8 cellular contexts compared by ENCODE assay signal in genomic region chr1:167715653-167716302, GRCh38. TPM values are rescaled to one million over a fixed set of nuclear protein-coding genes. Genes with fewer than 3 reads are reported as not detected.
A peak's percentile ranks its signal among the peaks of the same experiment; 100 is the strongest.
DNase-seq lines count a peak whose midpoint lies in the region; ATAC-seq, FAIRE-seq and TF ChIP-seq lines count a peak whose summit lies in the region.

No MANE protein-coding gene starts in this region.

- H3K36me3 Mint-ChIP-seq in HFFc6 (ENCODE audit: low read depth) = no peaks in the 10 kb centered on the region
- H3K36me3 Mint-ChIP-seq in activated naive CD4-positive, alpha-beta T cell treated with anti-CD3 and anti-CD28 coated beads, Interleukin-2, amount 50 U/mL, for 72 hours = peaks cover 5 to 17% of the 10 kb centered on the region in 2 donors

- H3K4me3 ChIP-seq in DND-41 (ENCODE audit: low read depth in 1 of 2, low read length in 2 of 2) = peak overlapping the region; percentile 81 to 93
- H3K4me3 ChIP-seq in keratinocyte (ENCODE audit: control insufficient read depth in 2 of 3, extremely low read depth in 1 of 3, insufficient read depth in 2 of 3, low read depth in 1 of 3, low read length in 3 of 3) = peak overlapping the region; percentile 29 to 91 (median 86)
- peak overlapping the region; percentile 73 to 77 for H3K4me3 ChIP-seq in testis

- H3K27ac ChIP-seq in DND-41 (ENCODE audit: low read length) = peak overlapping the region; percentile 77
- H3K27ac ChIP-seq in keratinocyte (ENCODE audit: control insufficient read depth, insufficient read depth, low read length) = peak overlapping the region; percentile 85
- H3K27ac ChIP-seq in testis = peak overlapping the region; percentile 49 to 54

- H4K20me1 ChIP-seq in DND-41 (ENCODE audit: insufficient read depth, low read length) (no peaks in the 10 kb centered on the region), keratinocyte (ENCODE audit: control insufficient read depth, extremely low read depth, insufficient read depth, low read length) (no peaks in the 10 kb centered on the region)

- H3K4me2 ChIP-seq in DND-41 (ENCODE audit: insufficient read depth, low read length) = peak overlapping the region; percentile 97
- peak overlapping the region; percentile 94 for H3K4me2 ChIP-seq in keratinocyte (ENCODE audit: control insufficient read depth, extremely low read depth, insufficient read depth, low read depth, low read length)

- no peaks in the 10 kb centered on the region for H3K27me3 ChIP-seq in DND-41 (ENCODE audit: insufficient read depth, low read length, poor library complexity)
- H3K27me3 ChIP-seq in keratinocyte (ENCODE audit: control insufficient read depth, extremely low read depth, insufficient read depth, low read length) = no peaks in the 10 kb centered on the region
- no peaks in the 10 kb centered on the region for H3K27me3 ChIP-seq in testis

- H3K79me2 ChIP-seq in DND-41 (ENCODE audit: insufficient read depth, low read length) (no peaks in the 10 kb centered on the region), keratinocyte (ENCODE audit: control insufficient read depth, insufficient read depth, low read length) (no peaks in the 10 kb centered on the region)

- H2AFZ ChIP-seq in DND-41 (ENCODE audit: low read depth, low read length) (peak overlapping the region; percentile 75), keratinocyte (ENCODE audit: control insufficient read depth, low read length) (peak overlapping the region; percentile 95)

- peaks cover 48% of the 10 kb centered on the region for H3K4me1 Mint-ChIP-seq in HFFc6 (ENCODE audit: low read depth)

- dilution Hi-C loops in keratinocyte (cut with MboI; ENCODE audit: extremely low pct_ligation_motif_present, low sequenced_read_pairs) = no loop called here

- TF ChIP-seq CTCF in DND-41 (IDR thresholded peaks at IDR 0.05; ENCODE audit: borderline replicate concordance, extremely low read depth, low read length, poor library complexity, severe bottlenecking) = no peak
- TF ChIP-seq CTCF in HFFc6 (IDR thresholded peaks at IDR 0.05) = no peak
- no peak for TF ChIP-seq CTCF in keratinocyte (optimal IDR thresholded peaks at IDR 0.05 in 1 of 3, IDR thresholded peaks at IDR 0.05 in 1 of 3, conservative IDR thresholded peaks at IDR 0.05 in 1 of 3; ENCODE audit: extremely low read depth in 1 of 3, insufficient read depth in 2 of 3, low read length in 3 of 3)
- TF ChIP-seq CTCF in testis (IDR thresholded peaks at IDR 0.05) = no peak

- intact Hi-C loops in testis (cut with DNase I; ENCODE audit: low total_unique reads) = no loop called here

- peaks cover 8% of the 10 kb centered on the region for H3K27me3 Mint-ChIP-seq in HFFc6 (ENCODE audit: insufficient read depth)

- WGBS in testis, 2 donors = 1% methylated on average over 13 of the region's 13 CpGs

- peak overlapping the region; percentile 89 for H3K4me3 Mint-ChIP-seq in HFFc6

- FAIRE-seq in keratinocyte (lab: Jason Lieb, UNC) = no peak

- CTCF ChIA-PET in HEK293T (lab: Yijun Ruan, JAX) = interaction anchor here (0.7 to 1.3 kb wide), 7 partner anchors 9 to 367 kb away, joined by 3 to 5 read pairs (median 3); no protein-coding TSS in a partner anchor

- H3K9ac ChIP-seq in DND-41 (ENCODE audit: low read depth, low read length) (peak overlapping the region; percentile 78), keratinocyte (ENCODE audit: control insufficient read depth, extremely low read depth, insufficient read depth, low read length) (peak overlapping the region; percentile 98)

- no peaks in the 10 kb centered on the region for H3K36me3 ChIP-seq in DND-41 (ENCODE audit: insufficient read depth, low read length)
- H3K36me3 ChIP-seq in keratinocyte (ENCODE audit: control insufficient read depth in 2 of 2, extremely low read depth in 1 of 2, insufficient read depth in 2 of 2, low read length in 2 of 2) = no peaks in the 10 kb centered on the region
- no peaks in the 10 kb centered on the region for H3K36me3 ChIP-seq in testis (ENCODE audit: low read depth, missing control alignments)

- H3K9me3 Mint-ChIP-seq in HFFc6 = no peaks in the 10 kb centered on the region
- no peaks in the 10 kb centered on the region for H3K9me3 Mint-ChIP-seq in activated naive CD4-positive, alpha-beta T cell treated with anti-CD3 and anti-CD28 coated beads, Interleukin-2, amount 50 U/mL, for 72 hours

- no peaks in the 10 kb centered on the region for H3K9me3 ChIP-seq in DND-41 (ENCODE audit: insufficient read depth, low read length, severe bottlenecking)
- no peaks in the 10 kb centered on the region for H3K9me3 ChIP-seq in keratinocyte (ENCODE audit: control insufficient read depth, low read depth, low read length)
- H3K9me3 ChIP-seq in testis = no peaks in the 10 kb centered on the region

- no peak for TF ChIP-seq POLR2A in testis (IDR thresholded peaks at IDR 0.05)

- ATAC-seq in DND-41 (ENCODE audit: insufficient read depth, low read depth) (peak; percentile 6), HG03139 (IDR thresholded peaks at IDR 0.05; ENCODE audit: unreplicated experiment) (no peak)
- ATAC-seq in activated naive CD4-positive, alpha-beta T cell treated with anti-CD3 and anti-CD28 coated beads, Interleukin-2, amount 50 U/mL, for 72 hours = no peak

- DNase-seq in DND-41 = no peak
- no peak for DNase-seq in HFFc6
- DNase-seq in activated naive CD4-positive, alpha-beta T cell treated with anti-CD3 and anti-CD28 coated beads, Interleukin-2, amount 50 U/mL, for 72 hours (ENCODE audit: low spot score in 2 of 2) = no peak
- no peak for DNase-seq in keratinocyte (ENCODE audit: low read depth, low spot score)
- no peak for DNase-seq in testis
- DNase-seq in T1000 (lab: John Stamatoyannopoulos, UW) = no peak
- no peak for DNase-seq in HEK293T (ENCODE audit: extremely low spot score)

- POLR2A ChIA-PET in HEK293T (lab: Yijun Ruan, JAX) = interaction anchor here (1.0 to 2.3 kb wide), 7 partner anchors 8 to 222 kb away, joined by 3 to 8 read pairs (median 5); partner anchors contain the start of genes CREG1, DCAF6 and MPC2

- H3K27ac Mint-ChIP-seq in HFFc6 = peak overlapping the region; percentile 92
- peak overlapping the region; percentile 99 for H3K27ac Mint-ChIP-seq in activated naive CD4-positive, alpha-beta T cell treated with anti-CD3 and anti-CD28 coated beads, Interleukin-2, amount 50 U/mL, for 72 hours

- H3K4me1 ChIP-seq in DND-41 (ENCODE audit: insufficient read depth, low read length) = peaks cover 28% of the 10 kb centered on the region
- peaks cover 13% of the 10 kb centered on the region for H3K4me1 ChIP-seq in keratinocyte (ENCODE audit: control insufficient read depth, extremely low read depth, insufficient read depth, low read length)
- peaks cover under 1% of the 10 kb centered on the region for H3K4me1 ChIP-seq in testis

- H3K9me1 ChIP-seq in keratinocyte (ENCODE audit: control insufficient read depth, extremely low read depth, insufficient read depth, low read length) = no peaks in the 10 kb centered on the region

TF ChIP-seq in HEK293T, 16 proteins besides CTCF, POLR2A, EP300 and RAD21:
- TF ChIP-seq SUZ12 (IDR thresholded peaks at IDR 0.05) (no peak), ELF4 (IDR thresholded peaks at IDR 0.05) (no peak), HDGF (IDR thresholded peaks at IDR 0.05; ENCODE audit: borderline replicate concordance) (no peak), PKNOX1 (IDR thresholded peaks at IDR 0.05) (no peak), BHLHE40 (IDR thresholded peaks at IDR 0.05; ENCODE audit: borderline replicate concordance) (no peak), L3MBTL2 (conservative IDR thresholded peaks at IDR 0.05) (no peak), FOXA1 (IDR thresholded peaks at IDR 0.05) (no peak), LEF1 (IDR thresholded peaks at IDR 0.05; ENCODE audit: borderline replicate concordance) (no peak)

RNA-seq across cellular contexts. Expression of gene MPZL1, which starts 6.0 kb away (rescaled TPM):
- 100 to 1,000 TPM; 147 to 188 (median 183) TPM for total RNA-seq in HFFc6 (2021; fragmentation: NEBNext Ultra II Directional; extraction: Animal tissue kit (Norgen Biotek cat#: 25700))
- total RNA-seq in activated naive CD4-positive, alpha-beta T cell treated with anti-CD3 and anti-CD28 coated beads, Interleukin-2, amount 50 U/mL, for 72 hours = 10 to 100 TPM; 26.8 to 33.0 TPM
- polyA plus RNA-seq in keratinocyte (107 to 195 TPM (median 120 TPM) in 3 replicates), testis (ENCODE audit: insufficient read depth, low read depth, low replicate concordance) (148 TPM)
- polyA plus RNA-seq in keratinocyte (2011; ENCODE audit: low read depth) = 38.3 TPM
- polyA plus RNA-seq in keratinocyte (2011; cell fraction: cytosol; rRNA removed) = 54.9 and 118 TPM in 2 replicates
- polyA plus RNA-seq in keratinocyte (2011; cell fraction: nucleus; rRNA removed) = 181 and 205 TPM in 2 replicates
- polyA plus RNA-seq in keratinocyte (2012; ENCODE audit: low replicate concordance) = 58.0 and 113 TPM in 2 replicates
- 63.2 to 126 TPM (median 72.7 TPM) in 3 replicates for polyA minus RNA-seq in keratinocyte
- polyA minus RNA-seq in keratinocyte (2011; cell fraction: cytosol; rRNA and poly(A)+ RNA removed) = 83.1 TPM
- 84.3 and 219 TPM in 2 replicates for polyA minus RNA-seq in keratinocyte (2011; cell fraction: nucleus; rRNA and poly(A)+ RNA removed)
- total RNA-seq in testis = 100 to 1,000 TPM; 154 to 160 TPM

Comparison
In these comparisons a context has a peak if more than half of its experiments do, and no peak if none do; other contexts are left out.
1. RNA of gene MPZL1, which starts 6.0 kb away (total RNA-seq): 147 to 188 TPM in HFFc6 and 154 to 160 TPM in testis; 26.8 to 33.0 TPM in activated naive CD4-positive, alpha-beta T cell treated with anti-CD3 and anti-CD28 coated beads, Interleukin-2, amount 50 U/mL, for 72 hours; every median in the first group is over 4 times any median in the second.
2. Peak in every context shown above with its lines, with median percentiles within 50 percentile points of each other: H3K27ac ChIP-seq and H3K4me3 ChIP-seq.